8 cellular contexts compared by ENCODE assay signal in the genomic region with DNA sequence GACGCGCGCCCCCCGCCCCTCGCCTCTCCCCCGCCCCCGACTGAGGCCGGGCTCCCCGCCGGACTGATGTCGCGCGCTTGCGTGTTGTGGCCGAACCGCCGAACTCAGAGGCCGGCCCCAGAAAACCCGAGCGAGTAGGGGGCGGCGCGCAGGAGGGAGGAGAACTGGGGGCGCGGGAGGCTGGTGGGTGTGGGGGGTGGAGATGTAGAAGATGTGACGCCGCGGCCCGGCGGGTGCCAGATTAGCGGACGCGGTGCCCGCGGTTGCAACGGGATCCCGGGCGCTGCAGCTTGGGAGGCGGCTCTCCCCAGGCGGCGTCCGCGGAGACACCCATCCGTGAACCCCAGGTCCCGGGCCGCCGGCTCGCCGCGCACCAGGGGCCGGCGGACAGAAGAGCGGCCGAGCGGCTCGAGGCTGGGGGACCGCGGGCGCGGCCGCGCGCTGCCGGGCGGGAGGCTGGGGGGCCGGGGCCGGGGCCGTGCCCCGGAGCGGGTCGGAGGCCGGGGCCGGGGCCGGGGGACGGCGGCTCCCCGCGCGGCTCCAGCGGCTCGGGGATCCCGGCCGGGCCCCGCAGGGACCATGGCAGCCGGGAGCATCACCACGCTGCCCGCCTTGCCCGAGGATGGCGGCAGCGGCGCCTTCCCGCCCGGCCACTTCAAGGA. TPM values are rescaled to one million over a fixed set of nuclear protein-coding genes. Genes with fewer than 3 reads are reported as not detected.
DNase-seq lines count a peak whose midpoint lies in the region; ATAC-seq and TF ChIP-seq lines count a peak whose summit lies in the region.

A gene (plus strand): TSS at position 236 of the 662 bp plus-strand sequence. CDS start 344 bp downstream, at position 580.

- TF ChIP-seq CTCF in SU-DHL-6 (IDR thresholded peaks at IDR 0.05; ENCODE audit: insufficient read depth, low read length, poor library complexity, severe bottlenecking), result no peak
- no peak for TF ChIP-seq CTCF in colonic mucosa (IDR thresholded peaks at IDR 0.05)
- TF ChIP-seq CTCF in spleen (IDR thresholded peaks at IDR 0.05 in 8 of 11, conservative IDR thresholded peaks at IDR 0.05 in 3 of 11), result no peak

- H3K27ac ChIP-seq in SU-DHL-6 (ENCODE audit: low read depth, low read length), result no peak within 1 kb of the TSS
- H3K27ac ChIP-seq in colonic mucosa, result peak within 1 kb of the TSS; percentile 72
- peak within 1 kb of the TSS in 6 of 8 donors; percentile 0 to 45 (median 27) for H3K27ac ChIP-seq in spleen

- H3K4me3 ChIP-seq in SU-DHL-6 (ENCODE audit: insufficient read depth, low read length, poor library complexity, severe bottlenecking) (peak within 1 kb of the TSS; percentile 44), colonic mucosa (peak within 1 kb of the TSS; percentile 56), spleen (peak within 1 kb of the TSS; percentile 41 to 78 (median 56))

- DNase-seq in Ammon's horn (ENCODE audit: low spot score) (peak; percentile 65), colonic mucosa (peak; percentile 52), kidney tubule cell (ENCODE audit: low spot score) (peak; percentile 50), spleen (peak; percentile 79), NCI-H1436 treated with DMSO at 0.1 percent for 48 hours (lab: John Stamatoyannopoulos, UW) (no peak)

- H3F3A ChIP-seq in SU-DHL-6 (ENCODE audit: insufficient read depth), result no peaks in the 10 kb centered on the region

- H3K9ac ChIP-seq in SU-DHL-6 (ENCODE audit: low read length) (peak within 1 kb of the TSS; percentile 44), colonic mucosa (ENCODE audit: low read depth in 2 of 2, low read length in 2 of 2) (peak within 1 kb of the TSS; percentile 68 to 87)

- intact Hi-C loops in colonic mucosa (cut with DNase I), result no loop called here
- intact Hi-C loops in spleen (cut with DNase I; ENCODE audit: low total_unique reads), result no loop called here

- no peaks in the 10 kb centered on the region for H3K9me2 ChIP-seq in SU-DHL-6 (replicated peaks; ENCODE audit: insufficient read depth, low read length)

- no peaks in the 10 kb centered on the region for H3K9me3 ChIP-seq in SU-DHL-6 (ENCODE audit: insufficient read depth, low read length)
- no peaks in the 10 kb centered on the region for H3K9me3 ChIP-seq in colonic mucosa
- H3K9me3 ChIP-seq in spleen, result no peaks in the 10 kb centered on the region

- ATAC-seq in GM18868 (IDR thresholded peaks at IDR 0.05; ENCODE audit: unreplicated experiment) (peak; percentile 16), HG03064 (IDR thresholded peaks at IDR 0.05; ENCODE audit: low read depth, unreplicated experiment) (peak; percentile 15)

- H3K4me1 ChIP-seq in colonic mucosa, result no peaks in the 10 kb centered on the region
- H3K4me1 ChIP-seq in spleen, result peaks cover 0 to 23% (median 17%) of the 10 kb centered on the region in 6 donors

- H4K20me1 ChIP-seq in SU-DHL-6 (ENCODE audit: low read depth, low read length), result no peaks in the 10 kb centered on the region

- H3K4me2 ChIP-seq in SU-DHL-6 (ENCODE audit: low read depth, low read length, poor library complexity, severe bottlenecking), result peak within 1 kb of the TSS; percentile 65

- no peaks in the 10 kb centered on the region for H3K27me3 ChIP-seq in SU-DHL-6 (ENCODE audit: low read length)
- H3K27me3 ChIP-seq in colonic mucosa, result peaks cover 32% of the 10 kb centered on the region
- peaks cover 0 to 92% (median 70%) of the 10 kb centered on the region in 7 donors for H3K27me3 ChIP-seq in spleen (replicated peaks in 1 of 7)

- H2AFZ ChIP-seq in SU-DHL-6 (ENCODE audit: low read depth, low read length, severe bottlenecking), result peak within 1 kb of the TSS; percentile 68

- no peak for TF ChIP-seq POLR2A in spleen (IDR thresholded peaks at IDR 0.05)

- H3K36me3 ChIP-seq in SU-DHL-6 (ENCODE audit: low read length) (no peaks in the 10 kb centered on the region), colonic mucosa (no peaks in the 10 kb centered on the region), spleen (no peaks in the 10 kb centered on the region)

- H3K79me2 ChIP-seq in SU-DHL-6 (ENCODE audit: insufficient read depth, low read length), result no peaks in the 10 kb centered on the region

- WGBS in spleen, 5 donors, result 0 to 2% (median 1%) methylated on average over 32 to 93 of the region's 93 CpGs

RNA-seq across cellular contexts. Expression of the gene that starts here (rescaled TPM):
- total RNA-seq in colonic mucosa, result 1 to 10 TPM in 1 of 2 donors, under 1 TPM in 1; 0.94 to 5.0 TPM
- total RNA-seq in spleen, result 1 to 10 TPM; 1.1 to 3.1 (median 2.6) TPM
- polyA plus RNA-seq in spleen, result under 1 TPM; 0.48 to 0.96 (median 0.86) TPM
